Comparison of ENCODE assay signal across 13 cellular contexts in genomic region chr6:136763255-136763654, GRCh38. TPM values are rescaled to one million over a fixed set of nuclear protein-coding genes. Genes with fewer than 3 reads are reported as not detected.
DNase-seq lines count a peak whose midpoint lies in the region; ATAC-seq and TF ChIP-seq lines count a peak whose summit lies in the region.
"Had no signal": no experiment of that assay in that cellular context is flagged by ENCODE, and none has a peak within 500 bp of the region (broad histone marks: within the 10 kb centered on the region; RNA-seq: fewer than 3 reads in every experiment).

No MANE protein-coding gene starts in this region.

- intact Hi-C loops in CD4-positive, alpha-beta T cell (cut with DNase I, micrococcal nuclease): loop anchor here in 1 of 2 experiments (2.0 kb wide), 1 partner anchor 18 kb away; no protein-coding TSS in a partner anchor

- H3K4me3 Mint-ChIP-seq in CD4-positive, alpha-beta T cell: no peak overlapping the region
- no peak overlapping the region for H3K4me3 Mint-ChIP-seq in type B pancreatic cell

- H3K4me1 Mint-ChIP-seq in CD4-positive, alpha-beta T cell (ENCODE audit: low read depth): peaks cover 76% of the 10 kb centered on the region
- H3K4me1 Mint-ChIP-seq in type B pancreatic cell (ENCODE audit: unreplicated experiment): peaks cover 17% of the 10 kb centered on the region

- no peaks in the 10 kb centered on the region for H3K27me3 ChIP-seq in CD4-positive, alpha-beta T cell (ENCODE audit: control insufficient read depth, insufficient read depth, low read length)
- H3K27me3 ChIP-seq: hepatocyte, SJSA1 had no signal

- DNase-seq in CD4-positive, alpha-beta T cell: no peak
- peak; percentile 21 for DNase-seq in RPMI8226
- no peak for DNase-seq in SKM-1 (lab: John Stamatoyannopoulos, UW; ENCODE audit: unreplicated experiment)
- no peak for DNase-seq in AG08396 (ENCODE audit: low spot score)
- no peak for DNase-seq in SW480 (ENCODE audit: low spot score)
- DNase-seq in type B pancreatic cell (ENCODE audit: extremely low spot score, unreplicated experiment): no peak
- DNase-seq: effector memory CD4-positive, alpha-beta T cell; NCI-H2227 treated with DMSO at 0.1 percent for 48 hours had no signal

- POLR2A ChIA-PET in CD4-positive, alpha-beta T cell (lab: Charles Lee): interaction anchor here (1.3 to 8.3 kb wide), 4 partner anchors 8 to 26 kb away, joined by 3 to 151 read pairs (median 18); partner anchors contain the start of gene MAP3K5

- H3K27ac Mint-ChIP-seq in CD4-positive, alpha-beta T cell: peak overlapping the region; percentile 82
- H3K27ac Mint-ChIP-seq in type B pancreatic cell: no peak overlapping the region

- H3K27ac ChIP-seq in CD4-positive, alpha-beta T cell (ENCODE audit: low read depth, low read length): no peak overlapping the region
- H3K27ac ChIP-seq: C4-2B, hepatocyte, SJSA1 had no signal

- ATAC-seq in CD4-positive, alpha-beta T cell (ENCODE audit: poor library complexity): no peak
- ATAC-seq in GM18868 (IDR thresholded peaks at IDR 0.05; ENCODE audit: unreplicated experiment): peak; percentile 25
- ATAC-seq in HG02759 (IDR thresholded peaks at IDR 0.05; ENCODE audit: unreplicated experiment): peak; percentile 33

- CTCF ChIA-PET in CD4-positive, alpha-beta T cell (lab: Charles Lee): interaction anchor here (0.6 to 6.8 kb wide), 5 partner anchors 8 to 1619 kb away, joined by 3 to 57 read pairs (median 4); partner anchors contain the start of gene MAP3K5

- H3K27me3 Mint-ChIP-seq in CD4-positive, alpha-beta T cell: no peaks in the 10 kb centered on the region
- no peaks in the 10 kb centered on the region for H3K27me3 Mint-ChIP-seq in type B pancreatic cell

- H3K9me3 ChIP-seq in CD4-positive, alpha-beta T cell (ENCODE audit: control insufficient read depth, low read length): no peaks in the 10 kb centered on the region
- H3K9me3 ChIP-seq: SJSA1 had no signal

- TF ChIP-seq CTCF in CD4-positive, alpha-beta T cell (IDR thresholded peaks at IDR 0.05): no peak
- no peak for TF ChIP-seq CTCF in type B pancreatic cell (conservative IDR thresholded peaks at IDR 0.05)

- no peaks in the 10 kb centered on the region for H3K9me3 Mint-ChIP-seq in CD4-positive, alpha-beta T cell
- no peaks in the 10 kb centered on the region for H3K9me3 Mint-ChIP-seq in type B pancreatic cell

- H3K36me3 Mint-ChIP-seq in CD4-positive, alpha-beta T cell (ENCODE audit: low read depth): no peaks in the 10 kb centered on the region
- H3K36me3 Mint-ChIP-seq in type B pancreatic cell: no peaks in the 10 kb centered on the region

RNA-seq across cellular contexts. Expression of gene MAP3K5, which starts 29.0 kb away (rescaled TPM):
- total RNA-seq in CD4-positive, alpha-beta T cell: 10 to 100 TPM; 12.9 to 14.1 TPM
- 4.7 and 9.9 TPM in 2 replicates for total RNA-seq in type B pancreatic cell (ENCODE audit: low replicate concordance)

RNA-seq across cellular contexts. Expression of gene PEX7, which starts 59.1 kb away (rescaled TPM):
- total RNA-seq in CD4-positive, alpha-beta T cell: 1 to 10 TPM; 2.0 to 3.4 TPM
- 5.4 and 7.1 TPM in 2 replicates for total RNA-seq in type B pancreatic cell (ENCODE audit: low replicate concordance)
